1 cellular context compared by ENCODE assay signal in genomic region chr1:26864610-26865480, GRCh38.
TF ChIP-seq lines count a peak whose summit lies in the region.

No MANE protein-coding gene starts in this region.

TF ChIP-seq in K562, 482 proteins besides CTCF, POLR2A, EP300 and RAD21 (continued from another document and continues in another):
- TF ChIP-seq, protein P1, sequence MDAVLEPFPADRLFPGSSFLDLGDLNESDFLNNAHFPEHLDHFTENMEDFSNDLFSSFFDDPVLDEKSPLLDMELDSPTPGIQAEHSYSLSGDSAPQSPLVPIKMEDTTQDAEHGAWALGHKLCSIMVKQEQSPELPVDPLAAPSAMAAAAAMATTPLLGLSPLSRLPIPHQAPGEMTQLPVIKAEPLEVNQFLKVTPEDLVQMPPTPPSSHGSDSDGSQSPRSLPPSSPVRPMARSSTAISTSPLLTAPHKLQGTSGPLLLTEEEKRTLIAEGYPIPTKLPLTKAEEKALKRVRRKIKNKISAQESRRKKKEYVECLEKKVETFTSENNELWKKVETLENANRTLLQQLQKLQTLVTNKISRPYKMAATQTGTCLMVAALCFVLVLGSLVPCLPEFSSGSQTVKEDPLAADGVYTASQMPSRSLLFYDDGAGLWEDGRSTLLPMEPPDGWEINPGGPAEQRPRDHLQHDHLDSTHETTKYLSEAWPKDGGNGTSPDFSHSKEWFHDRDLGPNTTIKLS (IDR thresholded peaks at IDR 0.05; ENCODE audit: borderline replicate concordance, low read depth): 0 out of 2 replicates have a peak, but pooled peaks have one; percentile 17
- TF ChIP-seq, protein P2, sequence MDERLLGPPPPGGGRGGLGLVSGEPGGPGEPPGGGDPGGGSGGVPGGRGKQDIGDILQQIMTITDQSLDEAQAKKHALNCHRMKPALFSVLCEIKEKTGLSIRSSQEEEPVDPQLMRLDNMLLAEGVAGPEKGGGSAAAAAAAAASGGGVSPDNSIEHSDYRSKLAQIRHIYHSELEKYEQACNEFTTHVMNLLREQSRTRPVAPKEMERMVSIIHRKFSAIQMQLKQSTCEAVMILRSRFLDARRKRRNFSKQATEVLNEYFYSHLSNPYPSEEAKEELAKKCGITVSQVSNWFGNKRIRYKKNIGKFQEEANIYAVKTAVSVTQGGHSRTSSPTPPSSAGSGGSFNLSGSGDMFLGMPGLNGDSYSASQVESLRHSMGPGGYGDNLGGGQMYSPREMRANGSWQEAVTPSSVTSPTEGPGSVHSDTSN (CRISPR knock-in tag; IDR thresholded peaks at IDR 0.05; ENCODE audit: low read depth): 0 out of 2 replicates have a peak, but pooled peaks have one; percentile 25
- TF ChIP-seq, protein P2 (tag; conservative IDR thresholded peaks at IDR 0.05; ENCODE audit: low read depth): peak; percentile 64; the same call in 1 of the 2 replicates
- TF ChIP-seq ZNF395 (CRISPR knock-in tag; IDR thresholded peaks at IDR 0.05): peak; percentile 57; the same call in 1 of the 2 replicates
- TF ChIP-seq FOXA3 (CRISPR knock-in tag; conservative IDR thresholded peaks at IDR 0.05 in 1 of 2, IDR thresholded peaks at IDR 0.05 in 1 of 2): peak in 1 of 2 experiments; percentile 35; a peak in 1 of 4 replicates
- TF ChIP-seq MTA2 (IDR thresholded peaks at IDR 0.05; ENCODE audit: low read depth): no peak
- TF ChIP-seq, protein P3, sequence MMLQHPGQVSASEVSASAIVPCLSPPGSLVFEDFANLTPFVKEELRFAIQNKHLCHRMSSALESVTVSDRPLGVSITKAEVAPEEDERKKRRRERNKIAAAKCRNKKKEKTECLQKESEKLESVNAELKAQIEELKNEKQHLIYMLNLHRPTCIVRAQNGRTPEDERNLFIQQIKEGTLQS (IDR thresholded peaks at IDR 0.05): peak; percentile 85; the same call in 1 of the 2 replicates
- TF ChIP-seq, protein P3 (CRISPR knock-in tag; conservative IDR thresholded peaks at IDR 0.05): 0 out of 2 replicates have a peak, but pooled peaks have one; percentile 17
- TF ChIP-seq KDM2B (CRISPR knock-in tag; IDR thresholded peaks at IDR 0.05): peak; percentile 89
- TF ChIP-seq NFATC3 (IDR thresholded peaks at IDR 0.05): no peak
- TF ChIP-seq CBFA2T2 (conservative IDR thresholded peaks at IDR 0.05): no peak
- TF ChIP-seq, protein P4, sequence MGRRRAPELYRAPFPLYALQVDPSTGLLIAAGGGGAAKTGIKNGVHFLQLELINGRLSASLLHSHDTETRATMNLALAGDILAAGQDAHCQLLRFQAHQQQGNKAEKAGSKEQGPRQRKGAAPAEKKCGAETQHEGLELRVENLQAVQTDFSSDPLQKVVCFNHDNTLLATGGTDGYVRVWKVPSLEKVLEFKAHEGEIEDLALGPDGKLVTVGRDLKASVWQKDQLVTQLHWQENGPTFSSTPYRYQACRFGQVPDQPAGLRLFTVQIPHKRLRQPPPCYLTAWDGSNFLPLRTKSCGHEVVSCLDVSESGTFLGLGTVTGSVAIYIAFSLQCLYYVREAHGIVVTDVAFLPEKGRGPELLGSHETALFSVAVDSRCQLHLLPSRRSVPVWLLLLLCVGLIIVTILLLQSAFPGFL (CRISPR knock-in tag; IDR thresholded peaks at IDR 0.05): no peak
- TF ChIP-seq SREBF1 (IDR thresholded peaks at IDR 0.05; ENCODE audit: borderline replicate concordance, low read depth, low read length): 0 out of 2 replicates have a peak, but pooled peaks have one; percentile 33
- TF ChIP-seq, protein P5, sequence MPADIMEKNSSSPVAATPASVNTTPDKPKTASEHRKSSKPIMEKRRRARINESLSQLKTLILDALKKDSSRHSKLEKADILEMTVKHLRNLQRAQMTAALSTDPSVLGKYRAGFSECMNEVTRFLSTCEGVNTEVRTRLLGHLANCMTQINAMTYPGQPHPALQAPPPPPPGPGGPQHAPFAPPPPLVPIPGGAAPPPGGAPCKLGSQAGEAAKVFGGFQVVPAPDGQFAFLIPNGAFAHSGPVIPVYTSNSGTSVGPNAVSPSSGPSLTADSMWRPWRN (IDR thresholded peaks at IDR 0.05; ENCODE audit: low read depth): peak; percentile 82
- peak; percentile 95 for TF ChIP-seq FOXP1 (CRISPR knock-in tag; IDR thresholded peaks at IDR 0.05)
- TF ChIP-seq SAP30 (IDR thresholded peaks at IDR 0.05; ENCODE audit: borderline replicate concordance, insufficient read depth, low read depth, low read length, poor library complexity, severe bottlenecking): peak; percentile 77
- peak; percentile 65; the same call in 1 of the 2 replicates for TF ChIP-seq OTX1 (CRISPR knock-in tag; IDR thresholded peaks at IDR 0.05)
- no peak for TF ChIP-seq KAT7 (CRISPR knock-in tag; IDR thresholded peaks at IDR 0.05; ENCODE audit: borderline replicate concordance)
- TF ChIP-seq ZNF511 (CRISPR knock-in tag; IDR thresholded peaks at IDR 0.05): peak; percentile 85; the same call in 1 of the 2 replicates
- peak; percentile 44; the same call in 1 of the 2 replicates for TF ChIP-seq MYNN (IDR thresholded peaks at IDR 0.05)
- TF ChIP-seq MYNN (CRISPR knock-in tag; IDR thresholded peaks at IDR 0.05): no peak
- TF ChIP-seq ATF7 (IDR thresholded peaks at IDR 0.05): peak; percentile 85
- TF ChIP-seq ZNF134 (CRISPR knock-in tag; conservative IDR thresholded peaks at IDR 0.05): no peak
- peak in 1 of 2 experiments; percentile 45; a peak in 1 of 4 replicates for TF ChIP-seq TRIM24 (IDR thresholded peaks at IDR 0.05)
- 0 out of 2 replicates have a peak, but pooled peaks have one; percentile 59 for TF ChIP-seq SMAD4 (CRISPR knock-in tag; conservative IDR thresholded peaks at IDR 0.05)
- no peak for TF ChIP-seq SFPQ (IDR thresholded peaks at IDR 0.05; ENCODE audit: low read depth, low read length)
- TF ChIP-seq NFIC (IDR thresholded peaks at IDR 0.05): peak; percentile 39
- no peak; the same call in 1 of the 2 replicates for TF ChIP-seq PRMT5 (CRISPR knock-in tag; IDR thresholded peaks at IDR 0.05)
- TF ChIP-seq ZNF263 (CRISPR knock-in tag; IDR thresholded peaks at IDR 0.05; ENCODE audit: borderline replicate concordance): peak; percentile 38; the same call in 1 of the 2 replicates
- TF ChIP-seq RBM25 (IDR thresholded peaks at IDR 0.05; ENCODE audit: low read depth, low read length, severe bottlenecking): peak; percentile 100
- peak; percentile 98 for TF ChIP-seq E2F1 (CRISPR knock-in tag; IDR thresholded peaks at IDR 0.05)
- TF ChIP-seq, protein P6, sequence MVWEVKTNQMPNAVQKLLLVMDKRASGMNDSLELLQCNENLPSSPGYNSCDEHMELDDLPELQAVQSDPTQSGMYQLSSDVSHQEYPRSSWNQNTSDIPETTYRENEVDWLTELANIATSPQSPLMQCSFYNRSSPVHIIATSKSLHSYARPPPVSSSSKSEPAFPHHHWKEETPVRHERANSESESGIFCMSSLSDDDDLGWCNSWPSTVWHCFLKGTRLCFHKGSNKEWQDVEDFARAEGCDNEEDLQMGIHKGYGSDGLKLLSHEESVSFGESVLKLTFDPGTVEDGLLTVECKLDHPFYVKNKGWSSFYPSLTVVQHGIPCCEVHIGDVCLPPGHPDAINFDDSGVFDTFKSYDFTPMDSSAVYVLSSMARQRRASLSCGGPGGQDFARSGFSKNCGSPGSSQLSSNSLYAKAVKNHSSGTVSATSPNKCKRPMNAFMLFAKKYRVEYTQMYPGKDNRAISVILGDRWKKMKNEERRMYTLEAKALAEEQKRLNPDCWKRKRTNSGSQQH (CRISPR knock-in tag; IDR thresholded peaks at IDR 0.05): no peak
- 0 out of 2 replicates have a peak, but pooled peaks have one; percentile 14 for TF ChIP-seq SMC3 (conservative IDR thresholded peaks at IDR 0.05; ENCODE audit: insufficient read depth, low read depth, low read length)
- TF ChIP-seq ARNT (IDR thresholded peaks at IDR 0.05): 0 out of 4 replicates have a peak, but pooled peaks of 1 of the 2 experiments have one; percentile 49
- peak; percentile 95 for TF ChIP-seq ATF6 (CRISPR knock-in tag; IDR thresholded peaks at IDR 0.05)
- 0 out of 2 replicates have a peak, but pooled peaks have one; percentile 81 for TF ChIP-seq RBM34 (IDR thresholded peaks at IDR 0.05; ENCODE audit: borderline replicate concordance, insufficient read depth, low read length)
- peak; percentile 41 for TF ChIP-seq U2AF1 (optimal IDR thresholded peaks at IDR 0.05; ENCODE audit: low read depth, low read length)
- peak; percentile 69; the same call in 1 of the 2 replicates for TF ChIP-seq ZNF12 (CRISPR knock-in tag; IDR thresholded peaks at IDR 0.05)
- peak; percentile 88 for TF ChIP-seq GABPA (tag; conservative IDR thresholded peaks at IDR 0.05; ENCODE audit: low read depth)
- TF ChIP-seq ASH1L (IDR thresholded peaks at IDR 0.05; ENCODE audit: borderline replicate concordance, low read depth, partially characterized antibody): peak; percentile 88
- TF ChIP-seq FIP1L1 (IDR thresholded peaks at IDR 0.05; ENCODE audit: low read depth, low read length, poor library complexity, severe bottlenecking): peak; percentile 79
- no peak for TF ChIP-seq HMGXB4 (CRISPR knock-in tag; IDR thresholded peaks at IDR 0.05)
- TF ChIP-seq KDM5B (IDR thresholded peaks at IDR 0.05; ENCODE audit: insufficient replicate concordance, low read depth, low read length): peak; percentile 97
- peak; percentile 19 for TF ChIP-seq RBM22 (IDR thresholded peaks at IDR 0.05; ENCODE audit: low read depth, low read length, poor library complexity, severe bottlenecking)
